ENCODE assay signal across 20 cellular contexts in genomic region chr2:100895934-100896685, GRCh38.
DNase-seq lines count a peak whose midpoint lies in the region; ATAC-seq and TF ChIP-seq lines count a peak whose summit lies in the region.
"Had no signal": no experiment of that assay in that cellular context is flagged by ENCODE, and none has a peak within 500 bp of the region (broad histone marks: within the 10 kb centered on the region; RNA-seq: fewer than 3 reads in every experiment).

No MANE protein-coding gene starts in this region.

- 46 to 51% methylated on average over 3 of the region's 3 CpGs for WGBS in thyroid gland, 2 donors
- 71 to 80% (median 73%) methylated on average over 3 of the region's 3 CpGs for WGBS in psoas muscle, 3 donors

- H3K4me3 ChIP-seq in thyroid gland (replicated peaks in 1 of 3) (no peak overlapping the region), psoas muscle (no peak overlapping the region)
- H3K4me3 ChIP-seq: BLaER1, gastrocnemius medialis had no signal

- ATAC-seq in left colon (peak; percentile 74), psoas muscle (no peak)
- ATAC-seq: activated T-cell treated with anti-CD3 and anti-CD28 coated beads, Interleukin-2, amount 50 U/mL, for 72 hours; gastrocnemius medialis had no signal

- peaks cover 30% of the 10 kb centered on the region for H3K4me1 Mint-ChIP-seq in brain
- H3K4me1 Mint-ChIP-seq: activated naive CD8-positive, alpha-beta T cell treated with anti-CD3 and anti-CD28 coated beads, Interleukin-2, amount 10 ng/mL, durations not matched to agents 7 days and 5 days had no signal

- H3K4me1 ChIP-seq in thyroid gland (peaks cover 19 to 20% of the 10 kb centered on the region in 2 donors), psoas muscle (peaks cover 5% of the 10 kb centered on the region)
- H3K4me1 ChIP-seq: gastrocnemius medialis had no signal

- TF ChIP-seq CTCF in brain (conservative IDR thresholded peaks at IDR 0.05), result no peak
- TF ChIP-seq CTCF in thyroid gland (IDR thresholded peaks at IDR 0.05), result no peak
- no peak for TF ChIP-seq CTCF in psoas muscle (IDR thresholded peaks at IDR 0.05)

- H3K9me3 ChIP-seq in thyroid gland (no peaks in the 10 kb centered on the region), psoas muscle (no peaks in the 10 kb centered on the region)
- H3K9me3 ChIP-seq: gastrocnemius medialis had no signal

- no peaks in the 10 kb centered on the region for H3K27me3 ChIP-seq in thyroid gland
- no peaks in the 10 kb centered on the region for H3K27me3 ChIP-seq in psoas muscle (ENCODE audit: insufficient read depth in 3 of 3, low read length in 2 of 3)
- H3K27me3 ChIP-seq: BLaER1, brain microvascular endothelial cell, gastrocnemius medialis had no signal

- H3K36me3 ChIP-seq in thyroid gland (no peaks in the 10 kb centered on the region), psoas muscle (ENCODE audit: insufficient read depth in 1 of 2, low read depth in 1 of 2) (no peaks in the 10 kb centered on the region)
- H3K36me3 ChIP-seq: BLaER1, brain microvascular endothelial cell, gastrocnemius medialis had no signal

- no peak for TF ChIP-seq POLR2A in thyroid gland (IDR thresholded peaks at IDR 0.05)

- H3K9me3 Mint-ChIP-seq in brain, result peaks cover 0 to 9% (median 5%) of the 10 kb centered on the region in 5 experiments
- H3K9me3 Mint-ChIP-seq: dendritic cell treated with granulocyte-macrophage colony-stimulating factor and Interleukin-4, amounts not matched to agents 40 ng/mL and 50 ng/mL, for 4 days had no signal

- peak overlapping the region in 3 of 5 experiments; percentile 58 to 80 (median 75) for H3K27ac Mint-ChIP-seq in brain
- H3K27ac Mint-ChIP-seq: activated naive CD8-positive, alpha-beta T cell treated with anti-CD3 and anti-CD28 coated beads, Interleukin-2, amount 10 ng/mL, durations not matched to agents 7 days and 5 days; activated T-cell treated with anti-CD3 and anti-CD28 coated beads, Interleukin-2, amount 50 U/mL, for 72 hours; dendritic cell treated with granulocyte-macrophage colony-stimulating factor and Interleukin-4, amounts not matched to agents 40 ng/mL and 50 ng/mL, for 4 days had no signal

- no peak overlapping the region for H3K4me3 Mint-ChIP-seq in brain
- H3K4me3 Mint-ChIP-seq: activated naive CD8-positive, alpha-beta T cell treated with anti-CD3 and anti-CD28 coated beads, Interleukin-2, amount 10 ng/mL, durations not matched to agents 7 days and 5 days; activated T-cell treated with anti-CD3 and anti-CD28 coated beads, Interleukin-2, amount 50 U/mL, for 72 hours; dendritic cell treated with granulocyte-macrophage colony-stimulating factor and Interleukin-4, amounts not matched to agents 40 ng/mL and 50 ng/mL, for 4 days had no signal

- H3K27me3 Mint-ChIP-seq in brain, result no peaks in the 10 kb centered on the region

- TF ChIP-seq EP300 in Ishikawa (IDR thresholded peaks at IDR 0.05; ENCODE audit: borderline replicate concordance), result peak; percentile 19; the same call in 1 of the 2 replicates

- intact Hi-C loops in left colon (cut with DNase I, micrococcal nuclease), result no loop called here
- intact Hi-C loops in thyroid gland (cut with DNase I), result loop anchor here (10.0 kb wide), 1 partner anchor 71 kb away; the partner anchor contains the start of gene NPAS2
- intact Hi-C loops in psoas muscle (cut with DNase I), result no loop called here

- peak overlapping the region; percentile 34 to 83 (median 76) for H3K27ac ChIP-seq in thyroid gland
- no peak overlapping the region for H3K27ac ChIP-seq in psoas muscle
- H3K27ac ChIP-seq: BLaER1, brain microvascular endothelial cell, epithelial cell of prostate, gastrocnemius medialis had no signal

- no peak for TF ChIP-seq RAD21 in Ishikawa (IDR thresholded peaks at IDR 0.05; ENCODE audit: low read depth)

- DNase-seq in left colon (no peak), thyroid gland (peak; percentile 56 to 64), HUDEP-2 (lab: John Stamatoyannopoulos, UW; ENCODE audit: unreplicated experiment in 76 of 76) (no peak), psoas muscle (no peak), NCI-H526 (lab: John Stamatoyannopoulos, UW) (no peak)
- DNase-seq: activated CD8-positive, alpha-beta memory T cell treated with anti-CD3 and anti-CD28 coated beads for 24 hours; activated naive CD8-positive, alpha-beta T cell treated with anti-CD3 and anti-CD28 coated beads, Interleukin-2, amount 10 ng/mL, durations not matched to agents 7 days and 5 days; activated T-cell treated with anti-CD3 and anti-CD28 coated beads, Interleukin-2, amount 50 U/mL, for 72 hours; brain microvascular endothelial cell; gastrocnemius medialis; NCI-H1694; NCI-H446; SIG-M5; stimulated activated CD4-positive, alpha-beta T cell treated with anti-CD3 and anti-CD28 coated beads, Interleukin-2, amount 100 ng/mL, for 24 hours; T-helper 2 cell had no signal

- peaks cover 17% of the 10 kb centered on the region for H3K36me3 Mint-ChIP-seq in brain

TF ChIP-seq in Ishikawa, 13 proteins besides CTCF, POLR2A, EP300 and RAD21:
- TF ChIP-seq TAF1 (IDR thresholded peaks at IDR 0.05; ENCODE audit: low read depth) (no peak), TEAD4 (IDR thresholded peaks at IDR 0.05) (no peak), YY1 (IDR thresholded peaks at IDR 0.05; ENCODE audit: low read depth) (no peak), NFIC (IDR thresholded peaks at IDR 0.05) (no peak), TCF12 (IDR thresholded peaks at IDR 0.05; ENCODE audit: low read depth) (peak; percentile 45), CEBPB (IDR thresholded peaks at IDR 0.05) (peak; percentile 81), USF1 (IDR thresholded peaks at IDR 0.05) (no peak)

Comparison
In these comparisons a context has a peak if more than half of its experiments do, and no peak if none do; other contexts are left out.
1. DNase-seq: peak in thyroid gland (2 of 2); none in left colon (0 of 2), HUDEP-2 (0 of 76), psoas muscle (0 of 2) and NCI-H526 (0 of 2).